Comparison of ENCODE assay signal across 12 cellular contexts in the genomic region with DNA sequence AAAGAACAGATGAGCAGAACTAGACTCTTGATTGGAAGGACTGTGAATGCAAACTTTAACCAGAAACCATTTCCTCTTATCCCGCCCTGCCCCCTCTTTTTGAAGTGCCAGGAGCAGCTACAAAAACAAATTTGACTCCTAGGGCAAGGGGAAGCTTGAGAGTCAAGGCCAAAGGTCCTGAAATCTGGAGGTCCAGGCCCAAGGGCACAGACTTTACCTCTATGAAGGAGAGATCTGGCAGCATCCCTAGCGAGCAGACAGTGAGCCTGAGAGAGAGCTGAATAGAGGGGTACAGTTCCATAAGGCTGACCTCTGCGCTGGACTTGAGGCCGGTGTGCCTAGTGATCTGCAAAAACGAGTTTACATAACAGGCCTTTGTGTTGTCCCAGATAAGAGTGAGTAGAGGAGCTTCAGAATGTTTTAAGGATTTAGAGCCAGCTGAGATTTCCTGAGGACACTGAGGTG. TPM values are rescaled to one million over a fixed set of nuclear protein-coding genes. Genes with fewer than 3 reads are reported as not detected.
A peak's percentile ranks its signal among the peaks of the same experiment; 100 is the strongest.
DNase-seq lines count a peak whose midpoint lies in the region; ATAC-seq and TF ChIP-seq lines count a peak whose summit lies in the region.
"Had no signal": no experiment of that assay in that cellular context is flagged by ENCODE, and none has a peak within 500 bp of the region (broad histone marks: within the 10 kb centered on the region; RNA-seq: fewer than 3 reads in every experiment).

No MANE protein-coding gene starts in this region.

- no peaks in the 10 kb centered on the region for H3K9me3 Mint-ChIP-seq in activated T-cell treated with anti-CD3 and anti-CD28 coated beads, Interleukin-2, amount 50 U/mL, for 4 hours

- H3K4me3 Mint-ChIP-seq in activated T-cell treated with anti-CD3 and anti-CD28 coated beads, Interleukin-2, amount 50 U/mL, for 4 hours = peak overlapping the region; percentile 53

- no peak for ATAC-seq in activated T-cell treated with anti-CD3 and anti-CD28 coated beads, Interleukin-2, amount 50 U/mL, for 4 hours
- peak; percentile 8 to 47 (median 26) for ATAC-seq in right lobe of liver
- ATAC-seq in HG02970 (IDR thresholded peaks at IDR 0.05; ENCODE audit: low FRiP score, unreplicated experiment) = no peak
- no peak for ATAC-seq in GM21515 (IDR thresholded peaks at IDR 0.05; ENCODE audit: unreplicated experiment)
- no peak for ATAC-seq in GM21526 (IDR thresholded peaks at IDR 0.05; ENCODE audit: low FRiP score, unreplicated experiment)

- H3K4me3 ChIP-seq in AG04450 (ENCODE audit: low read depth, low read length) (no peak overlapping the region), right lobe of liver (peak overlapping the region in 1 of 3 donors; percentile 6)

- no peak for TF ChIP-seq CTCF in AG04450 (IDR thresholded peaks at IDR 0.05; ENCODE audit: low read depth, low read length)
- TF ChIP-seq CTCF in right lobe of liver (IDR thresholded peaks at IDR 0.05) = no peak

- peaks cover 11% of the 10 kb centered on the region for H3K36me3 Mint-ChIP-seq in activated T-cell treated with anti-CD3 and anti-CD28 coated beads, Interleukin-2, amount 50 U/mL, for 4 hours (ENCODE audit: insufficient read depth)

- intact Hi-C loops in right lobe of liver (cut with DNase I) = no loop called here

- DNase-seq in AG04450 (ENCODE audit: low read depth, low spot score) (no peak), GF-D8 (lab: John Stamatoyannopoulos, UW) (peak; percentile 51), right lobe of liver (peak; percentile 44 to 85 (median 81)), medulla oblongata (ENCODE audit: extremely low spot score) (no peak)
- no peak for DNase-seq in activated T-cell treated with anti-CD3 and anti-CD28 coated beads, Interleukin-2, amount 50 U/mL, for 4 hours
- DNase-seq: DMS153, kidney, trophoblast cell had no signal

- H3K4me1 ChIP-seq in right lobe of liver = peaks cover 0 to 70% (median 41%) of the 10 kb centered on the region in 4 donors

- H3K9me3 ChIP-seq in AG04450 (ENCODE audit: control insufficient read depth, insufficient read depth, low read length) (no peaks in the 10 kb centered on the region; the same call in 1 of the 2 replicates), right lobe of liver (no peaks in the 10 kb centered on the region)

- POLR2A ChIA-PET in AG04450 (lab: Yijun Ruan, JAX) = interaction anchor here (0.6 kb wide), 1 partner anchor 18 kb away, joined by 5 read pairs; no protein-coding TSS in a partner anchor

- peak; percentile 12 for TF ChIP-seq POLR2A in right lobe of liver (IDR thresholded peaks at IDR 0.05)

- CTCF ChIA-PET in AG04450 (lab: Charles Lee) = interaction anchor here (0.5 to 1.0 kb wide), 2 partner anchors 59 to 146 kb away, joined by 3 to 5 read pairs; no protein-coding TSS in a partner anchor

- H3K4me1 Mint-ChIP-seq in activated T-cell treated with anti-CD3 and anti-CD28 coated beads, Interleukin-2, amount 50 U/mL, for 4 hours (ENCODE audit: low read depth) = peaks cover 76% of the 10 kb centered on the region

- no peaks in the 10 kb centered on the region for H3K27me3 ChIP-seq in AG04450 (ENCODE audit: control insufficient read depth, insufficient read depth, low read length)
- H3K27me3 ChIP-seq in right lobe of liver = no peaks in the 10 kb centered on the region

- H3K27ac ChIP-seq in AG04450 (ENCODE audit: low read depth, low read length) (peak overlapping the region; percentile 21), right lobe of liver (peak overlapping the region; percentile 24 to 97 (median 28))

- peaks cover 0 to 5% (median 0%) of the 10 kb centered on the region in 4 donors for H3K36me3 ChIP-seq in right lobe of liver

- 10% methylated on average over 5 of the region's 5 CpGs for WGBS in right lobe of liver (ENCODE audit: insufficient coverage, low coverage, low lambda C conversion rate, missing lambda C conversion rate)

- no peaks in the 10 kb centered on the region for H3K27me3 Mint-ChIP-seq in activated T-cell treated with anti-CD3 and anti-CD28 coated beads, Interleukin-2, amount 50 U/mL, for 4 hours (ENCODE audit: low read depth)

RNA-seq across cellular contexts. Expression of a gene that starts 5.1 kb away (rescaled TPM):
- polyA plus RNA-seq in AG04450 (2011; rRNA removed) = 6.9 and 14.6 TPM in 2 replicates
- 6.6 and 7.0 TPM in 2 replicates for polyA minus RNA-seq in AG04450 (2011; rRNA and poly(A)+ RNA removed)
- total RNA-seq in activated T-cell treated with anti-CD3 and anti-CD28 coated beads, Interleukin-2, amount 50 U/mL, for 4 hours = 10 to 100 TPM; 24.4 to 30.6 (median 25.0) TPM
- total RNA-seq in right lobe of liver = 10 to 100 TPM; 21.8 to 67.2 (median 38.5) TPM

RNA-seq across cellular contexts. Expression of a gene that starts 44.3 kb away (rescaled TPM):
- 29.7 and 34.3 TPM in 2 replicates for polyA plus RNA-seq in AG04450 (2011; rRNA removed)
- polyA minus RNA-seq in AG04450 (2011; rRNA and poly(A)+ RNA removed) = 16.1 and 16.2 TPM in 2 replicates
- 100 to 1,000 TPM in 1 of 3 donors, 10 to 100 TPM in 2; 93.1 to 101 (median 93.9) TPM for total RNA-seq in activated T-cell treated with anti-CD3 and anti-CD28 coated beads, Interleukin-2, amount 50 U/mL, for 4 hours
- total RNA-seq in right lobe of liver = 10 to 100 TPM in 2 of 6 experiments, 1 to 10 TPM in 4; 2.8 to 10.8 (median 8.9) TPM

RNA-seq across cellular contexts. Expression of a gene that starts 55.9 kb away (rescaled TPM):
- polyA plus RNA-seq in AG04450 (2011; rRNA removed) = not detected in 2 replicates
- polyA minus RNA-seq in AG04450 (2011; rRNA and poly(A)+ RNA removed) = not detected in 2 replicates
- total RNA-seq in activated T-cell treated with anti-CD3 and anti-CD28 coated beads, Interleukin-2, amount 50 U/mL, for 4 hours = not detected
- total RNA-seq in right lobe of liver = under 1 TPM in 1 of 6 experiments, not detected in 5; 0.50 TPM
- total RNA-seq: kidney, M059J had no signal

Comparison
In these comparisons a context has a peak if more than half of its experiments do, and no peak if none do; other contexts are left out.
1. DNase-seq: peak in GF-D8 (single experiment) and right lobe of liver (3 of 3); none in AG04450 (single experiment), activated T-cell treated with anti-CD3 and anti-CD28 coated beads, Interleukin-2, amount 50 U/mL, for 4 hours (single experiment) and medulla oblongata (single experiment).
2. ATAC-seq: peak in right lobe of liver (4 of 4); none in activated T-cell treated with anti-CD3 and anti-CD28 coated beads, Interleukin-2, amount 50 U/mL, for 4 hours (0 of 2), HG02970 (single experiment), GM21515 (single experiment) and GM21526 (single experiment).
3. RNA of a gene that starts 44.3 kb away (total RNA-seq): 93.1 to 101 TPM in activated T-cell treated with anti-CD3 and anti-CD28 coated beads, Interleukin-2, amount 50 U/mL, for 4 hours; 2.8 to 10.8 TPM in right lobe of liver; every median in the first group is over 4 times any median in the second.